In genomic region chr19:49117677-49118564, GRCh38 we compare ENCODE assay signal across 6 cellular contexts. TPM values are rescaled to one million over a fixed set of nuclear protein-coding genes. Genes with fewer than 3 reads are reported as not detected.
DNase-seq lines count a peak whose midpoint lies in the region; TF ChIP-seq lines count a peak whose summit lies in the region.

No MANE protein-coding gene starts in this region.

- H3K4me1 ChIP-seq in left ventricle myocardium inferior (peaks cover 51% of the 10 kb centered on the region), thyroid gland (peaks cover 23 to 29% of the 10 kb centered on the region in 2 donors)

- intact Hi-C loops in left ventricle myocardium inferior (cut with micrococcal nuclease), result no loop called here
- intact Hi-C loops in thyroid gland (cut with DNase I), result loop anchor here (5.0 kb wide), 1 partner anchor 34 kb away; no protein-coding TSS in a partner anchor

- TF ChIP-seq CTCF in left ventricle myocardium inferior (IDR thresholded peaks at IDR 0.05; ENCODE audit: borderline replicate concordance) (no peak), thyroid gland (IDR thresholded peaks at IDR 0.05) (no peak)

- peak overlapping the region; percentile 86 for H3K27ac Mint-ChIP-seq in activated CD4-positive, alpha-beta T cell treated with anti-CD3 and anti-CD28 coated beads, Interleukin-2, amount 10 ng/mL, durations not matched to agents 7 days and 5 days

- H3K27me3 ChIP-seq in left ventricle myocardium inferior (ENCODE audit: low read depth) (no peaks in the 10 kb centered on the region), thyroid gland (no peaks in the 10 kb centered on the region)

- H3K9me3 ChIP-seq in left ventricle myocardium inferior (replicated peaks) (no peaks in the 10 kb centered on the region), thyroid gland (no peaks in the 10 kb centered on the region)

- H3K27ac ChIP-seq in left ventricle myocardium inferior (replicated peaks) (peak overlapping the region; percentile 99), thyroid gland (peak overlapping the region; percentile 93 to 98 (median 95))

- H3K4me3 ChIP-seq in left ventricle myocardium inferior (peak overlapping the region; percentile 75), thyroid gland (replicated peaks in 1 of 3) (peak overlapping the region in 1 of 3 donors; percentile 49)

- no peaks in the 10 kb centered on the region for H3K9me3 Mint-ChIP-seq in activated CD4-positive, alpha-beta T cell treated with anti-CD3 and anti-CD28 coated beads, Interleukin-2, amount 10 ng/mL, durations not matched to agents 7 days and 5 days

- POLR2A ChIA-PET in activated CD4-positive, alpha-beta T cell treated with anti-CD3 and anti-CD28 coated beads, Interleukin-2, amount 10 ng/mL, durations not matched to agents 7 days and 5 days (lab: Charles Lee), result no interaction called here

- H3K36me3 Mint-ChIP-seq in activated CD4-positive, alpha-beta T cell treated with anti-CD3 and anti-CD28 coated beads, Interleukin-2, amount 10 ng/mL, durations not matched to agents 7 days and 5 days (ENCODE audit: low read depth), result no peaks in the 10 kb centered on the region

- CTCF ChIA-PET in activated CD4-positive, alpha-beta T cell treated with anti-CD3 and anti-CD28 coated beads, Interleukin-2, amount 10 ng/mL, durations not matched to agents 7 days and 5 days (lab: Charles Lee), result interaction anchor here (1.4 to 2.0 kb wide), 4 partner anchors 12 to 125 kb away, joined by 5 to 9 read pairs (median 8); partner anchors contain the start of genes GYS1 and RUVBL2

- WGBS in thyroid gland, 2 donors, result 40 to 72% methylated on average over 11 to 25 of the region's 26 CpGs

- H3K27me3 Mint-ChIP-seq in activated CD4-positive, alpha-beta T cell treated with anti-CD3 and anti-CD28 coated beads, Interleukin-2, amount 10 ng/mL, durations not matched to agents 7 days and 5 days, result peaks cover 12% of the 10 kb centered on the region

- TF ChIP-seq POLR2A in thyroid gland (IDR thresholded peaks at IDR 0.05), result no peak

- H3K4me1 Mint-ChIP-seq in activated CD4-positive, alpha-beta T cell treated with anti-CD3 and anti-CD28 coated beads, Interleukin-2, amount 10 ng/mL, durations not matched to agents 7 days and 5 days, result peaks cover 35% of the 10 kb centered on the region

- H3K4me3 Mint-ChIP-seq in activated CD4-positive, alpha-beta T cell treated with anti-CD3 and anti-CD28 coated beads, Interleukin-2, amount 10 ng/mL, durations not matched to agents 7 days and 5 days, result peak overlapping the region; percentile 82

- no peak for DNase-seq in activated CD4-positive, alpha-beta T cell treated with anti-CD3 and anti-CD28 coated beads, Interleukin-2, amount 10 ng/mL, durations not matched to agents 7 days and 5 days
- DNase-seq in activated CD4-positive, alpha-beta T cell treated with anti-CD3 and anti-CD28 coated beads, Interleukin-2, amount 50 U/mL, for 48 hours, result no peak
- DNase-seq in left ventricle myocardium inferior (peak; percentile 36), thyroid gland (no peak), AML-193 (lab: John Stamatoyannopoulos, UW) (no peak), DMS53 (lab: John Stamatoyannopoulos, UW) (no peak)

- no peaks in the 10 kb centered on the region for H3K36me3 ChIP-seq in left ventricle myocardium inferior
- no peaks in the 10 kb centered on the region for H3K36me3 ChIP-seq in thyroid gland

RNA-seq across cellular contexts. Expression of gene C19orf73, which starts 1.0 kb away (rescaled TPM):
- total RNA-seq in activated CD4-positive, alpha-beta T cell treated with anti-CD3 and anti-CD28 coated beads, Interleukin-2, amount 10 ng/mL, durations not matched to agents 7 days and 5 days, result 1 to 10 TPM; 1.0 to 1.3 TPM
- total RNA-seq in left ventricle myocardium inferior, result 1.6 TPM
- total RNA-seq in thyroid gland, result 10 to 100 TPM in 1 of 4 donors, 1 to 10 TPM in 3; 1.7 to 13.4 (median 6.1) TPM

RNA-seq across cellular contexts. Expression of gene PPFIA3, which starts 1.4 kb away (rescaled TPM):
- total RNA-seq in activated CD4-positive, alpha-beta T cell treated with anti-CD3 and anti-CD28 coated beads, Interleukin-2, amount 10 ng/mL, durations not matched to agents 7 days and 5 days, result 1 to 10 TPM; 1.6 TPM
- total RNA-seq in left ventricle myocardium inferior (5.7 TPM), thyroid gland (1 to 10 TPM; 4.6 to 7.4 (median 5.3) TPM)

RNA-seq across cellular contexts. Expression of gene LIN7B, which starts 3.8 kb away (rescaled TPM):
- 1 to 10 TPM; 5.6 TPM for total RNA-seq in activated CD4-positive, alpha-beta T cell treated with anti-CD3 and anti-CD28 coated beads, Interleukin-2, amount 10 ng/mL, durations not matched to agents 7 days and 5 days
- 23.4 TPM for total RNA-seq in left ventricle myocardium inferior
- 10 to 100 TPM; 10.5 to 17.7 (median 13.8) TPM for total RNA-seq in thyroid gland

RNA-seq across cellular contexts. Expression of gene SNRNP70, which starts 32.7 kb away (rescaled TPM):
- 100 to 1,000 TPM; 234 to 249 TPM for total RNA-seq in activated CD4-positive, alpha-beta T cell treated with anti-CD3 and anti-CD28 coated beads, Interleukin-2, amount 10 ng/mL, durations not matched to agents 7 days and 5 days
- total RNA-seq in left ventricle myocardium inferior (115 TPM), thyroid gland (100 to 1,000 TPM; 253 to 388 (median 305) TPM)

RNA-seq across cellular contexts. Expression of gene HRC, which starts 37.3 kb away (rescaled TPM):
- total RNA-seq in activated CD4-positive, alpha-beta T cell treated with anti-CD3 and anti-CD28 coated beads, Interleukin-2, amount 10 ng/mL, durations not matched to agents 7 days and 5 days, result not detected
- total RNA-seq in left ventricle myocardium inferior (1,040 TPM), thyroid gland (1 to 10 TPM; 1.1 to 4.1 (median 2.1) TPM)
